8 cellular contexts compared by ENCODE assay signal in genomic region chr7:131057015-131057518, GRCh38.
DNase-seq lines count a peak whose midpoint lies in the region; ATAC-seq, FAIRE-seq and TF ChIP-seq lines count a peak whose summit lies in the region.

No MANE protein-coding gene starts in this region.

- BruUV-seq in HepG2 (replicated peaks; lab: Mats Ljungman, UMichigan), result no TSS peak

- H4K20me1 ChIP-seq in HepG2 (ENCODE audit: insufficient read depth, low read length), result no peaks in the 10 kb centered on the region

- H3K4me2 ChIP-seq in HepG2 (ENCODE audit: low read depth, low read length), result peak overlapping the region; percentile 25

- no peak overlapping the region for H2AFZ ChIP-seq in HepG2 (ENCODE audit: low read length)

- POLR2A ChIA-PET in HepG2 (lab: Yijun Ruan, JAX), result interaction anchor here (0.6 to 2.4 kb wide), 4 partner anchors 13 to 158 kb away, joined by 3 to 12 read pairs (median 8); no protein-coding TSS in a partner anchor
- POLR2A ChIA-PET in RWPE1 (lab: Yijun Ruan, JAX; ENCODE audit: low non-redundant PET), result no interaction called here

- no peaks in the 10 kb centered on the region for H3K9me3 ChIP-seq in ascending aorta
- no peaks in the 10 kb centered on the region for H3K9me3 ChIP-seq in HepG2 (ENCODE audit: low read length)
- H3K9me3 ChIP-seq in uterus, result no peaks in the 10 kb centered on the region

- H3K9ac ChIP-seq in HepG2 (ENCODE audit: insufficient read depth, low read depth, low read length), result peak overlapping the region; percentile 62; the same call in 1 of the 2 replicates

- DNase-seq in ascending aorta (ENCODE audit: low spot score in 2 of 2) (no peak), HepG2 (ENCODE audit: low spot score) (peak; percentile 89), uterus (no peak), DMS53 (lab: John Stamatoyannopoulos, UW) (no peak), RWPE1 (ENCODE audit: low spot score) (no peak), NCI-H82 (lab: John Stamatoyannopoulos, UW) (no peak)

- intact Hi-C loops in ascending aorta (cut with DNase I), result no loop called here
- intact Hi-C loops in HepG2 (cut with micrococcal nuclease; ENCODE audit: unreplicated experiment), result loop anchor here (1.0 kb wide), 1 partner anchor 9 kb away; no protein-coding TSS in a partner anchor
- intact Hi-C loops in uterus (cut with DNase I; ENCODE audit: low total_unique reads), result no loop called here

- H3K4me3 ChIP-seq in ascending aorta, result no peak overlapping the region
- no peak overlapping the region; a peak in 1 of 6 replicates for H3K4me3 ChIP-seq in HepG2 (replicated peaks in 1 of 3; ENCODE audit: insufficient read depth in 1 of 3, low read depth in 2 of 3, low read length in 3 of 3)
- no peak overlapping the region for H3K4me3 ChIP-seq in uterus

- peak; percentile 70 for ATAC-seq in GM19043 (IDR thresholded peaks at IDR 0.05; ENCODE audit: low read depth, unreplicated experiment)
- peak; percentile 84 for ATAC-seq in HG03354 (IDR thresholded peaks at IDR 0.05; ENCODE audit: poor library complexity, severe bottlenecking, unreplicated experiment)
- ATAC-seq in HepG2, result peak; percentile 77

- peak; percentile 89 for FAIRE-seq in HepG2 (lab: Jason Lieb, UNC)

- TF ChIP-seq CTCF in ascending aorta (IDR thresholded peaks at IDR 0.05), result no peak
- TF ChIP-seq CTCF in HepG2 (CRISPR knock-in tag; IDR thresholded peaks at IDR 0.05), result no peak
- TF ChIP-seq CTCF in uterus (IDR thresholded peaks at IDR 0.05), result no peak
- TF ChIP-seq CTCF in RWPE1 (conservative IDR thresholded peaks at IDR 0.05; ENCODE audit: low read depth), result no peak

- TF ChIP-seq EP300 in HepG2 (IDR thresholded peaks at IDR 0.05; ENCODE audit: low read depth in 2 of 2, low read length in 2 of 2), result peak in 1 of 2 experiments; percentile 98; a peak in 2 of 4 replicates
- peak; percentile 95 for TF ChIP-seq EP300 in HepG2 (CRISPR knock-in tag; IDR thresholded peaks at IDR 0.05; ENCODE audit: borderline replicate concordance)

- CTCF ChIA-PET in HepG2 (lab: Yijun Ruan, JAX; ENCODE audit: low intra/inter-chr PET ratio, low total read pairs) (no interaction called here), RWPE1 (lab: Yijun Ruan, JAX) (interaction anchor here (0.6 kb wide), 1 partner anchor 75 kb away, joined by 3 read pairs; no protein-coding TSS in a partner anchor)

- in situ Hi-C loops in HepG2 (cut with HindIII; ENCODE audit: extremely low pct_ligation_motif_present, low pct_unique_long_range_greater_than_20kb), result no loop called here

- peaks cover 0 to 10% of the 10 kb centered on the region in 2 donors for H3K36me3 ChIP-seq in ascending aorta
- peaks cover 0 to 5% of the 10 kb centered on the region in 2 experiments; a peak in 2 of 5 replicates for H3K36me3 ChIP-seq in HepG2 (replicated peaks in 1 of 2; ENCODE audit: control insufficient read depth in 1 of 2, insufficient read depth in 2 of 2, low read length in 2 of 2)
- H3K36me3 ChIP-seq in uterus, result no peaks in the 10 kb centered on the region

- peak overlapping the region; percentile 60 to 64 for H3K27ac ChIP-seq in ascending aorta
- H3K27ac ChIP-seq in HepG2 (ENCODE audit: extremely low read length, insufficient read depth, low read length), result peak overlapping the region; percentile 77
- peak overlapping the region; percentile 49 to 69 for H3K27ac ChIP-seq in uterus
- no peak overlapping the region for H3K27ac ChIP-seq in RWPE1

- peaks cover 4 to 26% of the 10 kb centered on the region in 2 donors for H3K4me1 ChIP-seq in ascending aorta
- peaks cover 65% of the 10 kb centered on the region for H3K4me1 ChIP-seq in HepG2 (ENCODE audit: insufficient read depth, low read length)
- peaks cover 9% of the 10 kb centered on the region in 2 donors for H3K4me1 ChIP-seq in uterus

- TF ChIP-seq POLR2A in HepG2 (IDR thresholded peaks at IDR 0.05; ENCODE audit: insufficient read depth in 1 of 2, low read depth in 2 of 2, low read length in 2 of 2) (0 out of 4 replicates have a peak, but pooled peaks of 1 of the 2 experiments have one; percentile 24), uterus (IDR thresholded peaks at IDR 0.05) (no peak)

- under 1% methylated on average over 6 of the region's 6 CpGs for WGBS in HepG2 (ENCODE audit: low lambda C conversion rate)

- H3K79me2 ChIP-seq in HepG2 (ENCODE audit: insufficient read depth, low read length), result peaks cover 58% of the 10 kb centered on the region

- H3K27me3 ChIP-seq in ascending aorta (no peaks in the 10 kb centered on the region), HepG2 (ENCODE audit: control insufficient read depth in 1 of 2, insufficient read depth in 2 of 2, low read length in 2 of 2) (no peaks in the 10 kb centered on the region), uterus (no peaks in the 10 kb centered on the region)

- no peak for TF ChIP-seq RAD21 in HepG2 (CRISPR knock-in tag; IDR thresholded peaks at IDR 0.05)

TF ChIP-seq in HepG2, 621 proteins besides CTCF, POLR2A, EP300 and RAD21 (continues in another document):
- TF ChIP-seq ZNF768 (CRISPR knock-in tag; IDR thresholded peaks at IDR 0.05) (no peak), KDM1A (CRISPR knock-in tag; IDR thresholded peaks at IDR 0.05) (peak; percentile 27; the same call in 1 of the 2 replicates), ZNF20 (CRISPR knock-in tag; IDR thresholded peaks at IDR 0.05) (no peak), ZNF574 (CRISPR knock-in tag; IDR thresholded peaks at IDR 0.05) (peak; percentile 21; the same call in 1 of the 2 replicates), ZNF546 (CRISPR knock-in tag; conservative IDR thresholded peaks at IDR 0.05) (no peak), ZNF343 (CRISPR knock-in tag; IDR thresholded peaks at IDR 0.05) (no peak), THAP11 (CRISPR knock-in tag; IDR thresholded peaks at IDR 0.05) (peak; percentile 77), ZFY (CRISPR knock-in tag; IDR thresholded peaks at IDR 0.05) (peak; percentile 46), RFX1 (IDR thresholded peaks at IDR 0.05) (no peak), DPF2 (CRISPR knock-in tag; IDR thresholded peaks at IDR 0.05; ENCODE audit: borderline replicate concordance, low read depth) (peak; percentile 79; the same call in 1 of the 2 replicates), MAFG (CRISPR knock-in tag; IDR thresholded peaks at IDR 0.05) (no peak), ZNF619 (CRISPR knock-in tag; IDR thresholded peaks at IDR 0.05) (no peak), POLR2G (IDR thresholded peaks at IDR 0.05; ENCODE audit: low read depth, low read length) (no peak), JDP2 (CRISPR knock-in tag; IDR thresholded peaks at IDR 0.05; ENCODE audit: borderline replicate concordance) (no peak), ATF6 (CRISPR knock-in tag; conservative IDR thresholded peaks at IDR 0.05) (no peak), ZNF790 (CRISPR knock-in tag; IDR thresholded peaks at IDR 0.05; ENCODE audit: borderline replicate concordance) (0 out of 2 replicates have a peak, but pooled peaks have one; percentile 45)
- TF ChIP-seq, protein P1, sequence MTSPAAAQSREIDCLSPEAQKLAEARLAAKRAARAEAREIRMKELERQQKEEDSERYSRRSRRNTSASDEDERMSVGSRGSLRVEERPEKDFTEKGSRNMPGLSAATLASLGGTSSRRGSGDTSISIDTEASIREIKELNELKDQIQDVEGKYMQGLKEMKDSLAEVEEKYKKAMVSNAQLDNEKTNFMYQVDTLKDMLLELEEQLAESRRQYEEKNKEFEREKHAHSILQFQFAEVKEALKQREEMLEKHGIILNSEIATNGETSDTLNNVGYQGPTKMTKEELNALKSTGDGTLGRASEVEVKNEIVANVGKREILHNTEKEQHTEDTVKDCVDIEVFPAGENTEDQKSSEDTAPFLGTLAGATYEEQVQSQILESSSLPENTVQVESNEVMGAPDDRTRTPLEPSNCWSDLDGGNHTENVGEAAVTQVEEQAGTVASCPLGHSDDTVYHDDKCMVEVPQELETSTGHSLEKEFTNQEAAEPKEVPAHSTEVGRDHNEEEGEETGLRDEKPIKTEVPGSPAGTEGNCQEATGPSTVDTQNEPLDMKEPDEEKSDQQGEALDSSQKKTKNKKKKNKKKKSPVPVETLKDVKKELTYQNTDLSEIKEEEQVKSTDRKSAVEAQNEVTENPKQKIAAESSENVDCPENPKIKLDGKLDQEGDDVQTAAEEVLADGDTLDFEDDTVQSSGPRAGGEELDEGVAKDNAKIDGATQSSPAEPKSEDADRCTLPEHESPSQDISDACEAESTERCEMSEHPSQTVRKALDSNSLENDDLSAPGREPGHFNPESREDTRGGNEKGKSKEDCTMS (CRISPR knock-in tag; conservative IDR thresholded peaks at IDR 0.05), result no peak
